8 cellular contexts compared by ENCODE assay signal in genomic region chr10:94361161-94361794, GRCh38. TPM values are rescaled to one million over a fixed set of nuclear protein-coding genes. Genes with fewer than 3 reads are reported as not detected.
DNase-seq lines count a peak whose midpoint lies in the region; ATAC-seq lines count a peak whose summit lies in the region.

No MANE protein-coding gene starts in this region.

- H3K36me3 ChIP-seq in BLaER1 (peaks cover 41% of the 10 kb centered on the region), HUES48 (ENCODE audit: control insufficient read depth, insufficient read depth, low read length) (peaks cover 51% of the 10 kb centered on the region)

- H3K4me3 ChIP-seq in BLaER1 (peak overlapping the region; percentile 74; the same call in 1 of the 2 replicates), HUES48 (ENCODE audit: low read depth, low read length) (peak overlapping the region; percentile 89)

- H3K9ac ChIP-seq in BLaER1 (0 out of 2 replicates have a peak overlapping the region, but pooled peaks have one; percentile 80), HUES48 (ENCODE audit: low read depth, low read length) (no peak overlapping the region)

- peaks cover 5% of the 10 kb centered on the region; the same call in 1 of the 2 replicates for H4K20me1 ChIP-seq in BLaER1

- H3K36me3 Mint-ChIP-seq in activated naive CD4-positive, alpha-beta T cell treated with anti-CD3 and anti-CD28 coated beads, Interleukin-2, amount 50 U/mL, for 72 hours: peaks cover 42 to 47% of the 10 kb centered on the region in 2 donors

- ATAC-seq in activated naive CD4-positive, alpha-beta T cell treated with anti-CD3 and anti-CD28 coated beads, Interleukin-2, amount 50 U/mL, for 72 hours: no peak
- ATAC-seq in left lobe of liver (peak; percentile 44), HG03097 (IDR thresholded peaks at IDR 0.05; ENCODE audit: low FRiP score, unreplicated experiment) (no peak), GM18858 (IDR thresholded peaks at IDR 0.05; ENCODE audit: unreplicated experiment) (no peak)

- peak overlapping the region; percentile 78 for H3K4me2 ChIP-seq in BLaER1

- H3K9me3 ChIP-seq in BLaER1: peaks cover 10% of the 10 kb centered on the region; the same call in 1 of the 2 replicates
- no peaks in the 10 kb centered on the region for H3K9me3 ChIP-seq in HUES48 (ENCODE audit: control insufficient read depth, insufficient read depth, low read length)

- H3K27ac ChIP-seq in BLaER1: no peak overlapping the region
- H3K27ac ChIP-seq in HUES48 (ENCODE audit: low read depth, low read length): no peak overlapping the region

- H3K9me3 Mint-ChIP-seq in activated naive CD4-positive, alpha-beta T cell treated with anti-CD3 and anti-CD28 coated beads, Interleukin-2, amount 50 U/mL, for 72 hours: no peaks in the 10 kb centered on the region

- no peak for DNase-seq in activated naive CD4-positive, alpha-beta T cell treated with anti-CD3 and anti-CD28 coated beads, Interleukin-2, amount 50 U/mL, for 72 hours (ENCODE audit: low spot score in 2 of 2)
- DNase-seq in left lobe of liver (ENCODE audit: low spot score) (peak; percentile 69), NCI-H524 (lab: John Stamatoyannopoulos, UW) (no peak), DMS114 treated with DMSO at 0.1 percent for 48 hours (lab: John Stamatoyannopoulos, UW; ENCODE audit: unreplicated experiment) (no peak)

- peak overlapping the region; percentile 99 for H3K27ac Mint-ChIP-seq in activated naive CD4-positive, alpha-beta T cell treated with anti-CD3 and anti-CD28 coated beads, Interleukin-2, amount 50 U/mL, for 72 hours

- H3K4me1 ChIP-seq in BLaER1: peaks cover 16% of the 10 kb centered on the region
- peaks cover 5% of the 10 kb centered on the region for H3K4me1 ChIP-seq in HUES48 (ENCODE audit: control insufficient read depth, insufficient read depth, low read length)

- H3K27me3 ChIP-seq in BLaER1: no peaks in the 10 kb centered on the region
- H3K27me3 ChIP-seq in HUES48 (ENCODE audit: control insufficient read depth, insufficient read depth, low read length): peaks cover 17% of the 10 kb centered on the region

RNA-seq across cellular contexts. Expression of gene NOC3L, which starts 1.5 kb away (rescaled TPM):
- 10 to 100 TPM; 27.0 to 44.3 TPM for total RNA-seq in activated naive CD4-positive, alpha-beta T cell treated with anti-CD3 and anti-CD28 coated beads, Interleukin-2, amount 50 U/mL, for 72 hours
- total RNA-seq in left lobe of liver: 5.5 TPM

RNA-seq across cellular contexts. Expression of gene TBC1D12, which starts 41.1 kb away (rescaled TPM):
- under 1 TPM in 1 of 2 donors, not detected in 1; 0.82 TPM for total RNA-seq in activated naive CD4-positive, alpha-beta T cell treated with anti-CD3 and anti-CD28 coated beads, Interleukin-2, amount 50 U/mL, for 72 hours
- total RNA-seq in left lobe of liver: 4.5 TPM
